7 cellular contexts compared by ENCODE assay signal in the genomic region with DNA sequence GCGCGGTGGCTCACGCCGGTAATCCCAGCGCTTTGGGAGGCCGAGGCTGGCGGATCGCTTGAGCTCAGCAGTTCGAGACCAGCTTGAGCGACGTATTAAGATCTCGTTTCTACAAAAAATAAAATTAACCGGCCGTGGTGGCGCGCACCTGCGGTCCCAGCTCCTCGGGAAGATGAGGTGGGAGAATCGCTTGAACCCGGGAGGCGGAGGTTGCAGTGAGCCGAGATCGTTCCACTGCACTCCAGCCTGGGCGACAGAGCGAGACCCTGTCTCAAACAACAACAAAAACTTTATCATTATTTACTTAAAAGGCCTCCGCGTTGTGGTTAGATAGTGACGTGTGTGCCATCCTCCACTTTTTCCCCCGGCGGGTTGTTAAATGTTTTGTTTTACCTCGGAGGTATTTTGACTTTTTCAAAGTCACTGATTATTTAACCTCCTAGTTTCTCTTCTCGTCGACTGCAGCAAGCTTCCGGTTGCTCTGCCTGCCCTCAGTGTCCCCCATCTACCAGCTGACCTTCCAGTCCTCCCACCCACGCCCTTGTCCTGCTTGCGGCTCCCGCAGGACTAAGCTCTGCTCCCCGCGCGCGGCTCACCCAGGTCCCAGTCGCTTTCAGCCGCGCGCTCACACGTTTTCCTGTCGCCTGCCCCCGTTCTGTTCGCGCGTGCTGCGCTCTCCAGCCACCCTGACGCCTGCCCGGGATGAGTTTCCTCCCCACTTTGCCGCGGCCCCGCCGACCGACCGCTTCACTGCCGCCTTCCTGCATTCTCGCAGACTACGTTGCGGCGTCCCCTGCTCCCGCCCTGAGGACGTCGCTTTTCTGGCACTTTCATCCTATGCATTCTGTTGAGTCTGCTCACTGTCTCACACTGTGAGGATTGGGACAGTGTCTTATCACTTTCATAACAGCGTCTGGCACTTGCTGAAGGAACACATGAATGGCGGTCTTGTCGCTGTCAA.
DNase-seq lines count a peak whose midpoint lies in the region; ATAC-seq and FAIRE-seq lines count a peak whose summit lies in the region.

No MANE protein-coding gene starts in this region.

- H3K36me3 Mint-ChIP-seq in central memory CD8-positive, alpha-beta T cell (ENCODE audit: insufficient read depth), result peaks cover 32% of the 10 kb centered on the region

- peak overlapping the region; percentile 88 for H3K4me3 Mint-ChIP-seq in central memory CD8-positive, alpha-beta T cell

- H3K9me3 Mint-ChIP-seq in central memory CD8-positive, alpha-beta T cell, result no peaks in the 10 kb centered on the region

- DNase-seq in GM18507 (ENCODE audit: extremely low spot score, insufficient read length, low read depth) (peak; percentile 32), NCI-H2227 (lab: John Stamatoyannopoulos, UW; ENCODE audit: unreplicated experiment) (peak; percentile 76), kidney glomerular epithelial cell (lab: John Stamatoyannopoulos, UW) (peak; percentile 66)
- peak; percentile 22 to 28 (median 24) for DNase-seq in activated CD4-positive, CD25-positive, alpha-beta regulatory T cell (lab: John Stamatoyannopoulos, UW)
- peak; percentile 53 to 74 for DNase-seq in central memory CD8-positive, alpha-beta T cell (ENCODE audit: low spot score in 2 of 2)
- DNase-seq in stimulated activated CD4-positive, alpha-beta T cell treated with anti-CD3 and anti-CD28 coated beads, Interleukin-1b, Interleukin-23, amount 100 ng/mL, for 1 hour (ENCODE audit: low read depth in 2 of 2), result peak; percentile 26 to 34

- peak; percentile 0 for ATAC-seq in HG02970 (IDR thresholded peaks at IDR 0.05; ENCODE audit: low FRiP score, unreplicated experiment)
- peak; percentile 46 for ATAC-seq in central memory CD8-positive, alpha-beta T cell (replicated peaks; ENCODE audit: extremely low read depth, poor library complexity, severe bottlenecking)

- peaks cover 41% of the 10 kb centered on the region for H3K4me1 Mint-ChIP-seq in central memory CD8-positive, alpha-beta T cell

- H3K27me3 Mint-ChIP-seq in central memory CD8-positive, alpha-beta T cell, result no peaks in the 10 kb centered on the region

- FAIRE-seq in GM18507 (lab: Jason Lieb, UNC), result peak; percentile 82

- peak overlapping the region; percentile 98 for H3K27ac Mint-ChIP-seq in central memory CD8-positive, alpha-beta T cell (ENCODE audit: low read depth)

Comparison
In these comparisons a context has a peak if more than half of its experiments do, and no peak if none do; other contexts are left out.
1. Peak in every context shown above with its lines: DNase-seq and ATAC-seq.
2. DNase-seq: peak in every context shown above with its lines; median percentile 76 in NCI-H2227; 66 in kidney glomerular epithelial cell; 64 in central memory CD8-positive, alpha-beta T cell; 32 in GM18507; 30 in stimulated activated CD4-positive, alpha-beta T cell treated with anti-CD3 and anti-CD28 coated beads, Interleukin-1b, Interleukin-23, amount 100 ng/mL, for 1 hour; 24 in activated CD4-positive, CD25-positive, alpha-beta regulatory T cell.